23 cellular contexts compared by ENCODE assay signal in genomic region chr4:48623182-48623780, GRCh38.
"Had no signal": no experiment of that assay in that cellular context is flagged by ENCODE, and none has a peak within 500 bp of the region (broad histone marks: within the 10 kb centered on the region; RNA-seq: fewer than 3 reads in every experiment).

No MANE protein-coding gene starts in this region.

- ATAC-seq: activated naive CD8-positive, alpha-beta T cell treated with anti-CD3 and anti-CD28 coated beads, Interleukin-2, amount 50 U/mL, for 24 hours; activated T-cell treated with anti-CD3 and anti-CD28 coated beads, Interleukin-2, amount 50 U/mL, for 4 hours; activated T-helper 17 cell treated with anti-CD3 and anti-CD28 coated beads, Interleukin-2, amount 50 U/mL, for 72 hours; gastrocnemius medialis; left ventricle myocardium superior; right cardiac atrium had no signal

- H3K27me3 Mint-ChIP-seq: activated CD4-positive, alpha-beta memory T cell treated with anti-CD3 and anti-CD28 coated beads, Interleukin-2, amount 10 ng/mL, durations not matched to agents 7 days and 5 days; activated CD4-positive, alpha-beta T cell treated with anti-CD3 and anti-CD28 coated beads, Interleukin-2, amount 10 ng/mL, durations not matched to agents 7 days and 5 days; activated naive CD4-positive, alpha-beta T cell treated with anti-CD3 and anti-CD28 coated beads, Interleukin-2, amount 50 U/mL, for 24 hours; activated naive CD8-positive, alpha-beta T cell treated with anti-CD3 and anti-CD28 coated beads, Interleukin-2, amount 50 U/mL, for 24 hours; activated T-helper 17 cell treated with anti-CD3 and anti-CD28 coated beads, Interleukin-2, amount 50 U/mL, for 72 hours had no signal

- H3K4me1 Mint-ChIP-seq: activated CD4-positive, alpha-beta memory T cell treated with anti-CD3 and anti-CD28 coated beads, Interleukin-2, amount 10 ng/mL, durations not matched to agents 7 days and 5 days; activated CD4-positive, alpha-beta T cell treated with anti-CD3 and anti-CD28 coated beads, Interleukin-2, amount 10 ng/mL, durations not matched to agents 7 days and 5 days; activated naive CD8-positive, alpha-beta T cell treated with anti-CD3 and anti-CD28 coated beads, Interleukin-2, amount 50 U/mL, for 24 hours; nephron had no signal

- H3K9me3 ChIP-seq: gastrocnemius medialis, tibial nerve had no signal

- H3K27ac ChIP-seq: gastrocnemius medialis, tibial nerve had no signal

- DNase-seq: activated CD4-positive, alpha-beta memory T cell treated with anti-CD3 and anti-CD28 coated beads, Interleukin-2, amount 10 ng/mL, durations not matched to agents 7 days and 5 days; activated CD4-positive, alpha-beta T cell treated with anti-CD3 and anti-CD28 coated beads for 1 hour; activated CD4-positive, alpha-beta T cell treated with anti-CD3 and anti-CD28 coated beads, Interleukin-2, amount 10 ng/mL, durations not matched to agents 7 days and 5 days; activated naive CD8-positive, alpha-beta T cell treated with anti-CD3 and anti-CD28 coated beads, Interleukin-2, amount 50 U/mL, for 24 hours; activated T-cell treated with anti-CD3 and anti-CD28 coated beads, Interleukin-2, amount 50 U/mL, for 4 hours; dorsolateral prefrontal cortex; effector memory CD4-positive, alpha-beta T cell; gastrocnemius medialis; glutamatergic neuron; islet precursor cell; left ventricle myocardium superior; posterior cingulate gyrus; right cardiac atrium; stimulated activated CD4-positive, alpha-beta T cell treated with anti-CD3 and anti-CD28 coated beads, Interleukin-15, amount 100 ng/mL, for 24 hours; stimulated activated CD4-positive, alpha-beta T cell treated with anti-CD3 and anti-CD28 coated beads, Interleukin-2, amount 100 ng/mL, for 48 hours; stimulated activated naive CD4-positive, alpha-beta T cell treated with Interleukin-2 at 50 U/mL for 16 hours had no signal

- H3K4me3 ChIP-seq: dorsolateral prefrontal cortex, gastrocnemius medialis, tibial nerve had no signal

- H3K27ac Mint-ChIP-seq: activated CD4-positive, alpha-beta memory T cell treated with anti-CD3 and anti-CD28 coated beads, Interleukin-2, amount 10 ng/mL, durations not matched to agents 7 days and 5 days; activated CD4-positive, alpha-beta T cell treated with anti-CD3 and anti-CD28 coated beads, Interleukin-2, amount 10 ng/mL, durations not matched to agents 7 days and 5 days; activated naive CD4-positive, alpha-beta T cell treated with anti-CD3 and anti-CD28 coated beads, Interleukin-2, amount 50 U/mL, for 24 hours; activated naive CD8-positive, alpha-beta T cell treated with anti-CD3 and anti-CD28 coated beads, Interleukin-2, amount 50 U/mL, for 24 hours; activated T-helper 17 cell treated with anti-CD3 and anti-CD28 coated beads, Interleukin-2, amount 50 U/mL, for 72 hours; nephron; T-helper 2 cell treated with Interferon-gamma antibody and Interleukin-4, amounts not matched to agents 5 μg/mL and 100 μg/mL, for 36 hours had no signal

- H3K27me3 ChIP-seq: dorsolateral prefrontal cortex, gastrocnemius medialis, tibial nerve had no signal

- H3K4me3 Mint-ChIP-seq: activated CD4-positive, alpha-beta memory T cell treated with anti-CD3 and anti-CD28 coated beads, Interleukin-2, amount 10 ng/mL, durations not matched to agents 7 days and 5 days; activated CD4-positive, alpha-beta T cell treated with anti-CD3 and anti-CD28 coated beads, Interleukin-2, amount 10 ng/mL, durations not matched to agents 7 days and 5 days; activated naive CD4-positive, alpha-beta T cell treated with anti-CD3 and anti-CD28 coated beads, Interleukin-2, amount 50 U/mL, for 24 hours; activated naive CD8-positive, alpha-beta T cell treated with anti-CD3 and anti-CD28 coated beads, Interleukin-2, amount 50 U/mL, for 24 hours; activated T-cell treated with anti-CD3 and anti-CD28 coated beads, Interleukin-2, amount 50 U/mL, for 4 hours; activated T-helper 17 cell treated with anti-CD3 and anti-CD28 coated beads, Interleukin-2, amount 50 U/mL, for 72 hours; nephron; T-helper 2 cell treated with Interferon-gamma antibody and Interleukin-4, amounts not matched to agents 5 μg/mL and 100 μg/mL, for 36 hours had no signal

- H3K9me3 Mint-ChIP-seq: activated CD4-positive, alpha-beta memory T cell treated with anti-CD3 and anti-CD28 coated beads, Interleukin-2, amount 10 ng/mL, durations not matched to agents 7 days and 5 days; activated CD4-positive, alpha-beta T cell treated with anti-CD3 and anti-CD28 coated beads, Interleukin-2, amount 10 ng/mL, durations not matched to agents 7 days and 5 days; activated naive CD4-positive, alpha-beta T cell treated with anti-CD3 and anti-CD28 coated beads, Interleukin-2, amount 50 U/mL, for 24 hours; activated naive CD8-positive, alpha-beta T cell treated with anti-CD3 and anti-CD28 coated beads, Interleukin-2, amount 50 U/mL, for 24 hours; activated T-cell treated with anti-CD3 and anti-CD28 coated beads, Interleukin-2, amount 50 U/mL, for 4 hours; activated T-helper 17 cell treated with anti-CD3 and anti-CD28 coated beads, Interleukin-2, amount 50 U/mL, for 72 hours; nephron; T-helper 2 cell treated with Interferon-gamma antibody and Interleukin-4, amounts not matched to agents 5 μg/mL and 100 μg/mL, for 36 hours had no signal

- FAIRE-seq: bronchial epithelial cell, colon had no signal
